ENCODE assay signal across 9 cellular contexts in the genomic region with DNA sequence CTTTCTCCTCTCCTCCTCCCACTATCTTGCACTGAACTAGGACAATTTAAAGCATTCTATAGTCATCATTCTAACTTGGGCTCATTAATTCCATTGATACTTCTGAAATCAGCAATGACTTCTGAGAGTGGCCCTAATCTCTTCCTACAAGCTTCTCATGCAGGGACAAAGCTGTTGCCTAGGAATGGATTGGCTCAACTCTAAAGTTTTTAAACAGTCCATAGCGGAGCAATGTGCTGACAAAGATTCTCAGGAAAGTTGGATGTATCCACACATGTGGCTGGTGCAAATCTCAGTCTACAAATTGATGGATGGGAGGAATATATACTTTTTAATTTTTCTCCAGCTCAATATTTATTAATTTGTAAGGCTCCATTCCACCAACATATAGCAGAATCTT.
"Had no signal": no experiment of that assay in that cellular context is flagged by ENCODE, and none has a peak within 500 bp of the region (broad histone marks: within the 10 kb centered on the region; RNA-seq: fewer than 3 reads in every experiment).

No MANE protein-coding gene starts in this region.

- H3K27ac ChIP-seq: GM23248, HL-60 had no signal

- ATAC-seq: HCT116, HepG2 had no signal

- FAIRE-seq: HepG2 had no signal

- H3K4me3 ChIP-seq: GM23248, HAP-1 had no signal

- H3K4me3 Mint-ChIP-seq: HFFc6, IgD-negative memory B cell had no signal

- H3K9me3 Mint-ChIP-seq: HFFc6, IgD-negative memory B cell had no signal

- H3K36me3 ChIP-seq: HAP-1 had no signal

- DNase-seq: GM23248, GOT3, H7, HFFc6 had no signal

- H3K27me3 Mint-ChIP-seq: IgD-negative memory B cell had no signal

- H3K9me3 ChIP-seq: HAP-1 had no signal

- H3K27ac Mint-ChIP-seq: HFFc6 had no signal
